ENCODE assay signal across 26 cellular contexts in the genomic region with DNA sequence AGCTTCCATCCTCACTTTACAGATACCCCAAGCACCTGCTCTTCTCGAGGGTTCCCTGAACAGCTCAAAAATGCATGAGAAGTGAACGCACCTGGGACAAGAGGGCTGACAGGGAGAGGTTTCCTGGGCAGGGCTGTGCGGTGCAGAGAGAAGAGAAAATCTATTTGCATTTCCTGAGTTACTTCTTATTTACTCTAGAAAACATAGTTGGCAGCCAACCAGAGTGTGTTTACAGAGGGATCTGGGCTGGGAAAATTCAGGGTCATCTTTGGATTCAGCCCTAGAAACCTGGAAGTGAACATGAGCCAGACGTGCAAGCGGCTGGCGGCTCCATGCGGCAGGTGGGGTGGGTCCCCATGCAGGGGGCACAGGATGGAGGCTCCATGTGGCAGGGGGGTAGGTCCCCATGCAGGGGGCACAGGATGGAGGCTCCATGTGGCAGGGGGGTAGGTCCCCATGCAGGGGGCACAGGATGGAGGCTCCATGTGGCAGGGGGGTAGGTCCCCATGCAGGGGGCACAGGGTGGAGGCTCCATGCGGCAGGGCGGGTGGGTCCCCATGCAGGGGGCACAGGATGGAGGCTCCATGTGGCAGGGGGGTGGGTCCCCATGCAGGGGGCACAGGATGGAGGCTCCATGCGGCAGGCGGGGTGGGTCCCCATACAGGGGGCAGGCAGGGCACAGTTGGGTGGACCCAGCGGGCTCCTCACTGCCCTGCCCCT.
"Had no signal": no experiment of that assay in that cellular context is flagged by ENCODE, and none has a peak within 500 bp of the region (broad histone marks: within the 10 kb centered on the region; RNA-seq: fewer than 3 reads in every experiment).

No MANE protein-coding gene starts in this region.

- H3K27ac ChIP-seq: cardiac muscle cell, colonic mucosa, gastrocnemius medialis, pancreas, prostate gland, sigmoid colon, uterus had no signal

- H3K4me1 ChIP-seq: colonic mucosa, gastrocnemius medialis, pancreas, prostate gland, sigmoid colon, uterus had no signal

- H3K36me3 ChIP-seq: cardiac muscle cell, colonic mucosa, gastrocnemius medialis, pancreas, prostate gland, sigmoid colon, uterus had no signal

- H3K4me3 ChIP-seq: cardiac muscle cell, colonic mucosa, gastrocnemius medialis, pancreas, prostate gland, sigmoid colon, uterus had no signal

- H3K27me3 ChIP-seq: cardiac muscle cell, colonic mucosa, pancreas, uterus had no signal

- ATAC-seq: activated CD8-positive, alpha-beta T cell treated with anti-CD3 and anti-CD28 coated beads for 36 hours; activated T-cell treated with anti-CD3 and anti-CD28 coated beads, Interleukin-2, amount 50 U/mL, for 4 hours; activated T-helper 17 cell treated with anti-CD3 and anti-CD28 coated beads, Interleukin-2, amount 50 U/mL, for 72 hours; gastrocnemius medialis; left cardiac atrium; pancreas; stimulated activated effector memory CD8-positive, alpha-beta T cell treated with anti-CD3 and anti-CD28 coated beads, Interleukin-12 subunit alpha, Interleukin-12 subunit beta, amount 100 ng/mL, for 72 hours; stimulated activated naive CD8-positive, alpha-beta T cell treated with anti-CD3 and anti-CD28 coated beads, Interleukin-15, amount 100 ng/mL, for 72 hours had no signal

- H3K9me3 ChIP-seq: colonic mucosa, gastrocnemius medialis, pancreas, prostate gland, sigmoid colon, uterus had no signal

- DNase-seq: activated B cell treated with CpG ODN at 0.5 μM for 24 hours; activated CD4-positive, alpha-beta T cell treated with anti-CD3 and anti-CD28 coated beads, Interleukin-2, amount 50 U/mL, for 1 hour; activated CD8-positive, alpha-beta T cell treated with anti-CD3 and anti-CD28 coated beads for 36 hours; activated gamma-delta T cell treated with Interleukin-2 at 50 U/mL for 16 hours; activated T-cell treated with anti-CD3 and anti-CD28 coated beads, Interleukin-2, amount 50 U/mL, for 4 hours; aorta; cerebellar nuclear complex; colonic mucosa; effector memory CD4-positive, alpha-beta T cell; gastrocnemius medialis; glutamatergic neuron; hippocampal formation; left cardiac atrium; mammary epithelial cell; naive B cell; retina; sigmoid colon; small intestine; stimulated activated CD4-positive, alpha-beta T cell treated with anti-CD3 and anti-CD28 coated beads, Interleukin-4, amount 100 ng/mL, for 24 hours; stimulated activated naive CD8-positive, alpha-beta T cell treated with anti-CD3 and anti-CD28 coated beads, Interleukin-15, amount 100 ng/mL, for 72 hours; uterus had no signal
